Comparison of ENCODE assay signal across 14 cellular contexts in genomic region chr17:45290269-45290765, GRCh38. TPM values are rescaled to one million over a fixed set of nuclear protein-coding genes. Genes with fewer than 3 reads are reported as not detected.
A peak's percentile ranks its signal among the peaks of the same experiment; 100 is the strongest.
DNase-seq lines count a peak whose midpoint lies in the region; ATAC-seq and TF ChIP-seq lines count a peak whose summit lies in the region.
"Had no signal": no experiment of that assay in that cellular context is flagged by ENCODE, and none has a peak within 500 bp of the region (broad histone marks: within the 10 kb centered on the region; RNA-seq: fewer than 3 reads in every experiment).

No MANE protein-coding gene starts in this region.

- DNase-seq in heart left ventricle (no peak), Right ventricle myocardium superior (no peak), suprapubic skin (ENCODE audit: low spot score in 2 of 2) (peak in 1 of 2 donors; percentile 56), GM19240 (ENCODE audit: insufficient read length, low spot score) (no peak), EL (no peak), omental fat pad (ENCODE audit: low spot score) (no peak)
- DNase-seq in activated CD8-positive, alpha-beta T cell treated with anti-CD3 and anti-CD28 coated beads, Interleukin-2, amount 10 ng/mL, durations not matched to agents 7 days and 5 days: no peak
- DNase-seq: NCI-H2107 had no signal

- no peak for ATAC-seq in heart left ventricle
- ATAC-seq in Right ventricle myocardium superior (ENCODE audit: poor library complexity): no peak
- ATAC-seq in activated CD8-positive, alpha-beta T cell treated with anti-CD3 and anti-CD28 coated beads, Interleukin-2, amount 10 ng/mL, durations not matched to agents 7 days and 5 days: no peak
- no peak for ATAC-seq in omental fat pad (ENCODE audit: low FRiP score)
- ATAC-seq: SK-N-SH treated with all-trans-retinoic acid at 6 μM for 48 hours had no signal

- H3K36me3 ChIP-seq in heart left ventricle (peaks cover 0 to 56% (median 39%) of the 10 kb centered on the region in 9 donors), suprapubic skin (peaks cover 41% of the 10 kb centered on the region)

- H3K27me3 Mint-ChIP-seq in activated CD8-positive, alpha-beta T cell treated with anti-CD3 and anti-CD28 coated beads, Interleukin-2, amount 10 ng/mL, durations not matched to agents 7 days and 5 days (ENCODE audit: low read depth): no peaks in the 10 kb centered on the region

- H3K36me3 Mint-ChIP-seq in activated CD8-positive, alpha-beta T cell treated with anti-CD3 and anti-CD28 coated beads, Interleukin-2, amount 10 ng/mL, durations not matched to agents 7 days and 5 days (ENCODE audit: low read depth): peaks cover 34% of the 10 kb centered on the region

- H3K27me3 ChIP-seq in heart left ventricle (no peaks in the 10 kb centered on the region), layer of hippocampus (ENCODE audit: control insufficient read depth, insufficient read depth, low read length) (no peaks in the 10 kb centered on the region), suprapubic skin (no peaks in the 10 kb centered on the region)

- WGBS in heart left ventricle, 4 donors: 72 to 78% (median 75%) methylated on average over 11 of the region's 11 CpGs
- 67% methylated on average over 9 of the region's 11 CpGs for WGBS in suprapubic skin

- no peak overlapping the region for H3K4me3 ChIP-seq in heart left ventricle
- no peak overlapping the region for H3K4me3 ChIP-seq in suprapubic skin

- CTCF ChIA-PET in activated CD8-positive, alpha-beta T cell treated with anti-CD3 and anti-CD28 coated beads, Interleukin-2, amount 10 ng/mL, durations not matched to agents 7 days and 5 days (lab: Charles Lee): interaction anchor here (1.5 to 5.9 kb wide), 3 partner anchors 13 to 22 kb away, joined by 4 to 33 read pairs (median 6); no protein-coding TSS in a partner anchor

- H3K9me3 Mint-ChIP-seq in activated CD8-positive, alpha-beta T cell treated with anti-CD3 and anti-CD28 coated beads, Interleukin-2, amount 10 ng/mL, durations not matched to agents 7 days and 5 days (ENCODE audit: insufficient read depth): no peaks in the 10 kb centered on the region

- H3K9me3 ChIP-seq in heart left ventricle (no peaks in the 10 kb centered on the region), suprapubic skin (no peaks in the 10 kb centered on the region)

- H3K4me3 Mint-ChIP-seq in activated CD8-positive, alpha-beta T cell treated with anti-CD3 and anti-CD28 coated beads, Interleukin-2, amount 10 ng/mL, durations not matched to agents 7 days and 5 days: no peak overlapping the region

- intact Hi-C loops in heart left ventricle (cut with DNase I): no loop called here
- intact Hi-C loops in Right ventricle myocardium superior (cut with DNase I): no loop called here

- TF ChIP-seq EP300 in suprapubic skin (IDR thresholded peaks at IDR 0.05): no peak

- TF ChIP-seq POLR2A in heart left ventricle (IDR thresholded peaks at IDR 0.05) (no peak), suprapubic skin (IDR thresholded peaks at IDR 0.05) (no peak)

- no peak for TF ChIP-seq CTCF in heart left ventricle (IDR thresholded peaks at IDR 0.05)
- no peak for TF ChIP-seq CTCF in suprapubic skin (IDR thresholded peaks at IDR 0.05)
- TF ChIP-seq CTCF in omental fat pad (IDR thresholded peaks at IDR 0.05): no peak

- H3K4me1 ChIP-seq in heart left ventricle (peaks cover 9 to 81% (median 76%) of the 10 kb centered on the region in 12 donors), suprapubic skin (peaks cover 73% of the 10 kb centered on the region)

- POLR2A ChIA-PET in activated CD8-positive, alpha-beta T cell treated with anti-CD3 and anti-CD28 coated beads, Interleukin-2, amount 10 ng/mL, durations not matched to agents 7 days and 5 days (lab: Charles Lee): no interaction called here

- H3K27ac Mint-ChIP-seq in activated CD8-positive, alpha-beta T cell treated with anti-CD3 and anti-CD28 coated beads, Interleukin-2, amount 10 ng/mL, durations not matched to agents 7 days and 5 days: peak overlapping the region; percentile 76

- peaks cover 58% of the 10 kb centered on the region for H3K4me1 Mint-ChIP-seq in activated CD8-positive, alpha-beta T cell treated with anti-CD3 and anti-CD28 coated beads, Interleukin-2, amount 10 ng/mL, durations not matched to agents 7 days and 5 days (ENCODE audit: low read depth)

- H3K27ac ChIP-seq in heart left ventricle (peak overlapping the region in 11 of 12 donors; percentile 52 to 91 (median 86)), layer of hippocampus (ENCODE audit: low read depth, low read length) (peak overlapping the region; percentile 24), suprapubic skin (peak overlapping the region; percentile 9)
- H3K27ac ChIP-seq: HL-60 had no signal

RNA-seq across cellular contexts. Expression of gene MAP3K14, which starts 26.5 kb away (rescaled TPM):
- total RNA-seq in heart left ventricle (10 to 100 TPM in 8 of 9 donors, 1 to 10 TPM in 1; 9.9 to 21.9 (median 12.7) TPM), Right ventricle myocardium superior (12.2 TPM), suprapubic skin (10 to 100 TPM in 3 of 4 donors, 1 to 10 TPM in 1; 9.6 to 14.4 (median 11.9) TPM), omental fat pad (10 to 100 TPM in 2 of 4 donors, 1 to 10 TPM in 2; 5.4 to 15.9 (median 12.6) TPM)
- 10 to 100 TPM in 1 of 2 donors, 1 to 10 TPM in 1; 9.0 to 11.2 TPM for polyA plus RNA-seq in heart left ventricle
- total RNA-seq in activated CD8-positive, alpha-beta T cell treated with anti-CD3 and anti-CD28 coated beads, Interleukin-2, amount 10 ng/mL, durations not matched to agents 7 days and 5 days: 10 to 100 TPM; 17.5 to 23.8 TPM

RNA-seq across cellular contexts. Expression of gene SPATA32, which starts 28.4 kb away (rescaled TPM):
- total RNA-seq in heart left ventricle (not detected), Right ventricle myocardium superior (not detected), suprapubic skin (not detected), omental fat pad (under 1 TPM in 1 of 4 donors, not detected in 3; 0.65 TPM)
- not detected for polyA plus RNA-seq in heart left ventricle
- total RNA-seq in activated CD8-positive, alpha-beta T cell treated with anti-CD3 and anti-CD28 coated beads, Interleukin-2, amount 10 ng/mL, durations not matched to agents 7 days and 5 days: under 1 TPM; 0.52 to 0.55 TPM
- total RNA-seq: glomerular endothelial cell, H1, M059J had no signal

Comparison
In these comparisons a context has a peak if more than half of its experiments do, and no peak if none do; other contexts are left out.
1. H3K27ac ChIP-seq: peak in every context shown above with its lines; median percentile 86 in heart left ventricle; 24 in layer of hippocampus; 9 in suprapubic skin.